ENCODE assay signal across 32 cellular contexts in the genomic region with DNA sequence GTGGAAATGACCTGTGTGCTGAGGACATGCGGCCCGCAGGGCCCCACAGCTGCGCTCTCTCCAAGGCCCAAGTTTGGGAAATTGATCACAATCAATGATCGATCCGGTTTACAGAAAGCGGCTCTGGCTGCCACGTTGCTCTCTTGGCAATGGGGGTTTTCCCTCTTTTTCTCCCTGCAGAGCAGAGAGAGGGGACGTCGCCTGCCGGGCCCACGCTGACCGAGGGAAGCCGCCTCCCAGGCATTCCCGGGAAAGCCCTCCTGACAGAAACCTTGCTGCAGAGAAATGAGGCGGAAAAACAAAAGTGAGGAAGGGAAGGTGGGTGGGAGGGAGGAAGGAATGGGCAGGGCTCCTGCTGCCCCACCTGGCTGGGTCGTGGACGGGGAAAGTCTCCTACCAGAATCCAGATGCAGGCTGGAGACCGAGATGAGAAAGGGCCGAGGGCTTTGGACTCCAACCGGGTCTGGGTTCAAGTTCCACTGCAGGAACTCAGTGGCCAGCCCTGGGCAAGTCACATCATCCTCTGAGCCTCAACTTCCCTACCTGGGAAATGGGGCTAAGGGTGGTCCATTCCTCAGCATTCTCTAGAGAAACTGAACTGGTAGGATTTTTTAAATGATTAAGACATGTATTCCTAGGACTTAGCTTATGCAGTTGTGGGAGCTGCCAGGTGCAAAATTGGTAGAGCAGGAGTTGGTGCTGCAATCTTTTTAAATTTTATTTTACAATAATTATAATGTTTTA.
"Had no signal": no experiment of that assay in that cellular context is flagged by ENCODE, and none has a peak within 500 bp of the region (broad histone marks: within the 10 kb centered on the region; RNA-seq: fewer than 3 reads in every experiment).

No MANE protein-coding gene starts in this region.

- H3K36me3 Mint-ChIP-seq: activated naive CD4-positive, alpha-beta T cell treated with anti-CD3 and anti-CD28 coated beads, Interleukin-2, amount 10 ng/mL, durations not matched to agents 7 days and 5 days; activated naive CD4-positive, alpha-beta T cell treated with anti-CD3 and anti-CD28 coated beads, Interleukin-2, amount 50 U/mL, for 72 hours; activated naive CD8-positive, alpha-beta T cell treated with anti-CD3 and anti-CD28 coated beads, Interleukin-2, amount 10 ng/mL, durations not matched to agents 7 days and 5 days had no signal

- ATAC-seq: activated naive CD4-positive, alpha-beta T cell treated with anti-CD3 and anti-CD28 coated beads, Interleukin-2, amount 50 U/mL, for 72 hours; activated T-cell treated with anti-CD3 and anti-CD28 coated beads, Interleukin-2, amount 50 U/mL, for 72 hours; gastroesophageal sphincter; T-helper 17 cell had no signal

- H3K36me3 ChIP-seq: ascending aorta, breast epithelium, cardiac muscle cell, colonic mucosa, esophagus squamous epithelium, gastroesophageal sphincter had no signal

- H3K4me1 ChIP-seq: ascending aorta, breast epithelium, colonic mucosa, esophagus squamous epithelium, gastroesophageal sphincter had no signal

- H3K9me3 Mint-ChIP-seq: activated CD4-positive, alpha-beta memory T cell treated with anti-CD3 and anti-CD28 coated beads, Interleukin-2, amount 10 ng/mL, durations not matched to agents 7 days and 5 days; activated CD4-positive, alpha-beta T cell treated with anti-CD3 and anti-CD28 coated beads, Interleukin-2, amount 10 ng/mL, durations not matched to agents 7 days and 5 days; activated naive CD4-positive, alpha-beta T cell treated with anti-CD3 and anti-CD28 coated beads, Interleukin-2, amount 10 ng/mL, durations not matched to agents 7 days and 5 days; activated naive CD4-positive, alpha-beta T cell treated with anti-CD3 and anti-CD28 coated beads, Interleukin-2, amount 50 U/mL, for 72 hours; activated naive CD8-positive, alpha-beta T cell treated with anti-CD3 and anti-CD28 coated beads, Interleukin-2, amount 10 ng/mL, durations not matched to agents 7 days and 5 days; activated T-cell treated with anti-CD3 and anti-CD28 coated beads, Interleukin-2, amount 50 U/mL, for 24 hours; T-helper 2 cell treated with Interferon-gamma antibody and Interleukin-4, amounts not matched to agents 5 μg/mL and 100 μg/mL, for 36 hours had no signal

- DNase-seq: activated CD4-positive, alpha-beta memory T cell treated with anti-CD3 and anti-CD28 coated beads, Interleukin-2, amount 10 ng/mL, durations not matched to agents 7 days and 5 days; activated CD4-positive, alpha-beta T cell treated with anti-CD3 and anti-CD28 coated beads for 1 hour; activated CD4-positive, alpha-beta T cell treated with anti-CD3 and anti-CD28 coated beads for 4 hours; activated CD4-positive, alpha-beta T cell treated with anti-CD3 and anti-CD28 coated beads, Interleukin-2, amount 10 ng/mL, durations not matched to agents 7 days and 5 days; activated CD4-positive, alpha-beta T cell treated with anti-CD3 and anti-CD28 coated beads, Interleukin-2, amount 50 U/mL, for 4 hours; activated CD4-positive, CD25-positive, alpha-beta regulatory T cell; activated CD8-positive, alpha-beta memory T cell treated with anti-CD3 and anti-CD28 coated beads, Interleukin-2, amount 50 U/mL, for 48 hours; activated gamma-delta T cell; activated naive CD4-positive, alpha-beta T cell; activated naive CD4-positive, alpha-beta T cell treated with anti-CD3 and anti-CD28 coated beads, Interleukin-2, amount 10 ng/mL, durations not matched to agents 7 days and 5 days; activated naive CD8-positive, alpha-beta T cell treated with anti-CD3 and anti-CD28 coated beads, Interleukin-2, amount 10 ng/mL, durations not matched to agents 7 days and 5 days; activated T-cell treated with anti-CD3 and anti-CD28 coated beads for 4 hours; activated T-cell treated with anti-CD3 and anti-CD28 coated beads, Interleukin-2, amount 50 U/mL, for 24 hours; activated T-cell treated with anti-CD3 and anti-CD28 coated beads, Interleukin-2, amount 50 U/mL, for 72 hours; central memory CD4-positive, alpha-beta T cell; cerebellar nuclear complex; colonic mucosa; effector CD8-positive, alpha-beta T cell; esophagus squamous epithelium; foreskin melanocyte; T-helper 17 cell; T1000 had no signal

- H3K27ac Mint-ChIP-seq: activated CD4-positive, alpha-beta memory T cell treated with anti-CD3 and anti-CD28 coated beads, Interleukin-2, amount 10 ng/mL, durations not matched to agents 7 days and 5 days; activated CD4-positive, alpha-beta T cell treated with anti-CD3 and anti-CD28 coated beads, Interleukin-2, amount 10 ng/mL, durations not matched to agents 7 days and 5 days; activated naive CD4-positive, alpha-beta T cell treated with anti-CD3 and anti-CD28 coated beads, Interleukin-2, amount 10 ng/mL, durations not matched to agents 7 days and 5 days; activated naive CD4-positive, alpha-beta T cell treated with anti-CD3 and anti-CD28 coated beads, Interleukin-2, amount 50 U/mL, for 72 hours; activated naive CD8-positive, alpha-beta T cell treated with anti-CD3 and anti-CD28 coated beads, Interleukin-2, amount 10 ng/mL, durations not matched to agents 7 days and 5 days; activated T-cell treated with anti-CD3 and anti-CD28 coated beads, Interleukin-2, amount 50 U/mL, for 24 hours; activated T-cell treated with anti-CD3 and anti-CD28 coated beads, Interleukin-2, amount 50 U/mL, for 72 hours; brain; T-helper 17 cell; T-helper 2 cell treated with Interferon-gamma antibody and Interleukin-4, amounts not matched to agents 5 μg/mL and 100 μg/mL, for 36 hours had no signal

- H3K27ac ChIP-seq: ascending aorta, breast epithelium, cardiac muscle cell, colonic mucosa, epithelial cell of prostate, esophagus squamous epithelium, gastroesophageal sphincter had no signal

- H3K27me3 ChIP-seq: ascending aorta, cardiac muscle cell, colonic mucosa had no signal

- H3K9me3 ChIP-seq: ascending aorta, breast epithelium, colonic mucosa, esophagus squamous epithelium had no signal

- FAIRE-seq: endometrium, endothelial cell of umbilical vein had no signal

- H3K4me3 ChIP-seq: ascending aorta, breast epithelium, cardiac muscle cell, colonic mucosa, esophagus squamous epithelium, gastroesophageal sphincter had no signal

- H3K4me3 Mint-ChIP-seq: activated CD4-positive, alpha-beta memory T cell treated with anti-CD3 and anti-CD28 coated beads, Interleukin-2, amount 10 ng/mL, durations not matched to agents 7 days and 5 days; activated CD4-positive, alpha-beta T cell treated with anti-CD3 and anti-CD28 coated beads, Interleukin-2, amount 10 ng/mL, durations not matched to agents 7 days and 5 days; activated naive CD4-positive, alpha-beta T cell treated with anti-CD3 and anti-CD28 coated beads, Interleukin-2, amount 10 ng/mL, durations not matched to agents 7 days and 5 days; activated naive CD8-positive, alpha-beta T cell treated with anti-CD3 and anti-CD28 coated beads, Interleukin-2, amount 10 ng/mL, durations not matched to agents 7 days and 5 days; activated T-cell treated with anti-CD3 and anti-CD28 coated beads, Interleukin-2, amount 50 U/mL, for 24 hours; activated T-cell treated with anti-CD3 and anti-CD28 coated beads, Interleukin-2, amount 50 U/mL, for 72 hours; brain; T-helper 17 cell; T-helper 2 cell treated with Interferon-gamma antibody and Interleukin-4, amounts not matched to agents 5 μg/mL and 100 μg/mL, for 36 hours had no signal

- H3K4me1 Mint-ChIP-seq: activated CD4-positive, alpha-beta memory T cell treated with anti-CD3 and anti-CD28 coated beads, Interleukin-2, amount 10 ng/mL, durations not matched to agents 7 days and 5 days; activated CD4-positive, alpha-beta T cell treated with anti-CD3 and anti-CD28 coated beads, Interleukin-2, amount 10 ng/mL, durations not matched to agents 7 days and 5 days; activated naive CD4-positive, alpha-beta T cell treated with anti-CD3 and anti-CD28 coated beads, Interleukin-2, amount 10 ng/mL, durations not matched to agents 7 days and 5 days; activated naive CD8-positive, alpha-beta T cell treated with anti-CD3 and anti-CD28 coated beads, Interleukin-2, amount 10 ng/mL, durations not matched to agents 7 days and 5 days; T-helper 17 cell had no signal

- H3K27me3 Mint-ChIP-seq: activated CD4-positive, alpha-beta memory T cell treated with anti-CD3 and anti-CD28 coated beads, Interleukin-2, amount 10 ng/mL, durations not matched to agents 7 days and 5 days; activated CD4-positive, alpha-beta T cell treated with anti-CD3 and anti-CD28 coated beads, Interleukin-2, amount 10 ng/mL, durations not matched to agents 7 days and 5 days; activated naive CD4-positive, alpha-beta T cell treated with anti-CD3 and anti-CD28 coated beads, Interleukin-2, amount 10 ng/mL, durations not matched to agents 7 days and 5 days; activated naive CD8-positive, alpha-beta T cell treated with anti-CD3 and anti-CD28 coated beads, Interleukin-2, amount 10 ng/mL, durations not matched to agents 7 days and 5 days; brain had no signal
